8 cellular contexts compared by ENCODE assay signal in the genomic region with DNA sequence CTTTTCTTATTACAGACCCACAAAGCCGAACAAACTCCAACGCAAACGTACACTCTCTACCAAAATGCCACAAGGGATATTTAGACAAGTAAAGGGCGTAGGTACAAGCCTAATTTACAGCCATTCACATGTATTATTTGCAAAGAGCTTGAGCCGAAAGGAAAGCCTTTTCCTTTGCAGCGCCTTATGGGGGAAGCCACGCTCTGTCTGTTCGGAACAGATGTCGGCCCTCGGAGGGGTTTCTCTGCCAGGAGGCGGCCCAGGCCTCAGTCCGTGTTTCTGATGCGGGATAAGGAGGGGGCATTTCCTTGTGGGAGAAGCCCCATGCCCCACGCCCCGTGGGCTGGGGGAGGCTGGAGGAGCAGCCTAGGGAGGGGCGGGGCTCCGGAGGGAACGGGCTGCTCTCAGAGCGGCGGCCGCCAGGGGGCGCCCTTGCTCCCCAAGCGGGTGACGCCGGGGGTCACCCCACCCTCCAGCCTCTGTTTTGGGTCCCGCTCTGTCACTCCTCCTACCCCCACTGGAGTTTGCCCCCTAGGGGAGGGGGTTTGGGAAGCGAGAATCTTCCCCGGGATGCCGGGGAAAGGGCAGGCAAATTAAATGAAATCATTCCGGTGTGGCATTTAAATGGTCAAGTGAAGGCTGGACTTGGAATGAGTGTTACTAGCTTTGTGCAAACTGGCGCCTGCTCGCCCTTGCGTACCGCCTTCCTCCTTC. TPM values are rescaled to one million over a fixed set of nuclear protein-coding genes. Genes with fewer than 3 reads are reported as not detected.
DNase-seq lines count a peak whose midpoint lies in the region; ATAC-seq and TF ChIP-seq lines count a peak whose summit lies in the region.

No MANE protein-coding gene starts in this region.

- H3K4me3 ChIP-seq in GM08714 (ENCODE audit: low read length) (peak overlapping the region; percentile 48; the same call in 1 of the 2 replicates), choroid plexus epithelial cell (ENCODE audit: low read depth, low read length) (peak overlapping the region; percentile 77)

- H2BK12ac ChIP-seq in H9 (ENCODE audit: insufficient read length, low read depth, low read length) = no peak overlapping the region

- H4K8ac ChIP-seq in H9 (replicated peaks; ENCODE audit: insufficient read length, low read depth, low read length) = no peak overlapping the region

- H2AK5ac ChIP-seq in H9 (ENCODE audit: insufficient read length, low read length) = no peak overlapping the region

- H3K4me3 Mint-ChIP-seq in H9 = peak overlapping the region; percentile 70 to 74

- peak overlapping the region; percentile 49 for H3K9ac ChIP-seq in H9 (ENCODE audit: extremely low read depth, insufficient read length, low read length)

- no peak overlapping the region for H4K91ac ChIP-seq in H9 (ENCODE audit: insufficient read length, low read depth, low read length)

- H3K36me3 Mint-ChIP-seq in H9 (ENCODE audit: insufficient read depth in 1 of 3, low read depth in 3 of 3) = no peaks in the 10 kb centered on the region

- H3K9me3 ChIP-seq in H9 (ENCODE audit: control insufficient read depth, low read depth, low read length) = no peaks in the 10 kb centered on the region

- peak overlapping the region; percentile 60; the same call in 1 of the 2 replicates for H3K14ac ChIP-seq in H9 (ENCODE audit: insufficient read depth, low read length)

- H3K9me3 Mint-ChIP-seq in H9 = no peaks in the 10 kb centered on the region

- no peak overlapping the region for H4K5ac ChIP-seq in H9 (ENCODE audit: insufficient read length, low read depth, low read length)

- no peak overlapping the region for H3K23ac ChIP-seq in H9 (ENCODE audit: insufficient read length, low read depth, low read length)

- no peak overlapping the region for H2BK20ac ChIP-seq in H9 (ENCODE audit: low read depth, low read length, poor library complexity, severe bottlenecking)

- H3K27me3 ChIP-seq in H9 (ENCODE audit: insufficient read depth, low read length) = no peaks in the 10 kb centered on the region

- H3K27ac ChIP-seq in H9 (ENCODE audit: insufficient read length, low read depth, low read length) = no peak overlapping the region

- peaks cover 7% of the 10 kb centered on the region for H3K4me1 ChIP-seq in H9 (ENCODE audit: insufficient read depth, low read length)

- H3T11ph ChIP-seq in H9 (ENCODE audit: low read length) = no peak overlapping the region

- peaks cover 16% of the 10 kb centered on the region for H3K27me3 Mint-ChIP-seq in H9 (ENCODE audit: low read depth)

- H3K27ac Mint-ChIP-seq in H9 = peak overlapping the region in 1 of 3 experiments; percentile 17; a peak in 1 of 7 replicates

- WGBS in H9 (ENCODE audit: extremely low coverage, insufficient read length, low lambda C conversion rate) = no CpG with 5 or more reads among the region's 34 CpGs

- H3K23me2 ChIP-seq in H9 (ENCODE audit: insufficient read length, low read depth, low read length, poor library complexity, severe bottlenecking) = peaks cover 4% of the 10 kb centered on the region

- H3K79me1 ChIP-seq in H9 (ENCODE audit: insufficient read depth, low read depth, low read length, poor library complexity, severe bottlenecking) = no peaks in the 10 kb centered on the region

- no peak for ATAC-seq in HG03378 (IDR thresholded peaks at IDR 0.05; ENCODE audit: unreplicated experiment)

- no peak overlapping the region for H3K56ac ChIP-seq in H9 (ENCODE audit: insufficient read length, low read depth, low read length)

- TF ChIP-seq CTCF in H9 (conservative IDR thresholded peaks at IDR 0.05) (peak; percentile 99), choroid plexus epithelial cell (conservative IDR thresholded peaks at IDR 0.05; ENCODE audit: low read depth, low read length) (peak; percentile 82)

- H3K4me1 Mint-ChIP-seq in H9 = peaks cover 21 to 24% of the 10 kb centered on the region in 2 experiments

- DNase-seq in H9 (peak; percentile 78), NAMALWA (ENCODE audit: low spot score) (peak; percentile 72), choroid plexus epithelial cell (ENCODE audit: low read depth) (peak; percentile 66), left kidney (ENCODE audit: low read depth, low spot score) (peak; percentile 84)
- DNase-seq in activated CD4-positive, alpha-beta T cell treated with anti-CD3 and anti-CD28 coated beads for 4 hours = peak; percentile 46 to 53
- DNase-seq in stimulated activated CD4-positive, alpha-beta T cell treated with anti-CD3 and anti-CD28 coated beads, Interleukin-1b, Interleukin-23, amount 100 ng/mL, for 24 hours (ENCODE audit: low read depth in 4 of 4, low spot score in 1 of 4) = peak; percentile 5 to 60 (median 42)

- H2AFZ ChIP-seq in H9 (ENCODE audit: low read length) = peak overlapping the region; percentile 94

- H3K4ac ChIP-seq in H9 (ENCODE audit: low read depth, low read length) = no peak overlapping the region

- H2BK15ac ChIP-seq in H9 (ENCODE audit: low read depth, low read length) = no peak overlapping the region

- no peaks in the 10 kb centered on the region for H3K79me2 ChIP-seq in H9 (ENCODE audit: insufficient read depth, low read length)

- H3K4me2 ChIP-seq in H9 (ENCODE audit: insufficient read depth, insufficient read length, low read length) = peak overlapping the region; percentile 62

- no peak overlapping the region for H2BK5ac ChIP-seq in H9 (ENCODE audit: insufficient read length, low read length)

- H3K18ac ChIP-seq in H9 (ENCODE audit: insufficient read length, low read depth, low read length) = no peak overlapping the region

- no peaks in the 10 kb centered on the region for H4K20me1 ChIP-seq in H9 (ENCODE audit: control insufficient read depth, insufficient read depth, insufficient read length)

- H2BK120ac ChIP-seq in H9 (ENCODE audit: low read depth, low read length, poor library complexity, severe bottlenecking) = no peak overlapping the region

RNA-seq across cellular contexts. Expression of gene HTR2A, which starts 2.9 kb away (rescaled TPM):
- total RNA-seq in H9 (2021) = not detected in 2 replicates
